9 cellular contexts compared by ENCODE assay signal in genomic region chr9:38017149-38017884, GRCh38. TPM values are rescaled to one million over a fixed set of nuclear protein-coding genes. Genes with fewer than 3 reads are reported as not detected.
A peak's percentile ranks its signal among the peaks of the same experiment; 100 is the strongest.
DNase-seq lines count a peak whose midpoint lies in the region; ATAC-seq, FAIRE-seq and TF ChIP-seq lines count a peak whose summit lies in the region.
"Had no signal": no experiment of that assay in that cellular context is flagged by ENCODE, and none has a peak within 500 bp of the region (broad histone marks: within the 10 kb centered on the region; RNA-seq: fewer than 3 reads in every experiment).

No MANE protein-coding gene starts in this region.

- H3K4me2 ChIP-seq in A549: peak overlapping the region; percentile 90

- no peaks in the 10 kb centered on the region for H3K36me3 Mint-ChIP-seq in CD4-positive, alpha-beta T cell (ENCODE audit: low read depth)

- TF ChIP-seq CTCF in A549 (IDR thresholded peaks at IDR 0.05): peak; percentile 60
- TF ChIP-seq CTCF in CD4-positive, alpha-beta T cell (IDR thresholded peaks at IDR 0.05): no peak

- TF ChIP-seq POLR2A in A549 (IDR thresholded peaks at IDR 0.05; ENCODE audit: low read length): no peak

- no peaks in the 10 kb centered on the region for H3K27me3 Mint-ChIP-seq in CD4-positive, alpha-beta T cell

- H3K4me3 ChIP-seq in A549: 0 out of 3 replicates have a peak overlapping the region, but pooled peaks have one; percentile 7

- intact Hi-C loops in CD4-positive, alpha-beta T cell (cut with DNase I, micrococcal nuclease): no loop called here

- 26% methylated on average over 12 of the region's 13 CpGs for WGBS in A549 (ENCODE audit: missing lambda C conversion rate)

- ATAC-seq in A549: peak; percentile 55 to 58; a peak in 5 of 6 replicates
- no peak for ATAC-seq in CD4-positive, alpha-beta T cell (ENCODE audit: poor library complexity)

- no peak; a peak in 1 of 5 replicates for TF ChIP-seq EP300 in A549 (IDR thresholded peaks at IDR 0.05)

- no peak overlapping the region for H3K4me3 Mint-ChIP-seq in CD4-positive, alpha-beta T cell

- H3K4me1 ChIP-seq in A549: peaks cover 68% of the 10 kb centered on the region

- POLR2A ChIA-PET in A549 (lab: Yijun Ruan, JAX): interaction anchor here (1.1 to 2.5 kb wide), 4 partner anchors 30 to 232 kb away, joined by 3 to 19 read pairs (median 4); partner anchors contain the start of genes EXOSC3 and SHB
- POLR2A ChIA-PET in CD4-positive, alpha-beta T cell (lab: Charles Lee): no interaction called here

- no peaks in the 10 kb centered on the region for H3K9me3 Mint-ChIP-seq in CD4-positive, alpha-beta T cell

- CTCF ChIA-PET in A549 (lab: Yijun Ruan, JAX): interaction anchor here (0.8 to 6.5 kb wide), 31 partner anchors 9 to 346 kb away, joined by 3 to 73 read pairs (median 4); partner anchors contain the start of gene SHB
- CTCF ChIA-PET in CD4-positive, alpha-beta T cell (lab: Charles Lee): no interaction called here

- no peaks in the 10 kb centered on the region for H3K4me1 Mint-ChIP-seq in CD4-positive, alpha-beta T cell (ENCODE audit: low read depth)

- H3K27ac Mint-ChIP-seq in CD4-positive, alpha-beta T cell: no peak overlapping the region

- peak; percentile 63 to 73 for DNase-seq in A549 (ENCODE audit: low read depth in 1 of 2, low spot score in 1 of 2)
- DNase-seq in RPMI7951 (ENCODE audit: low read depth): peak; percentile 87
- peak; percentile 50 for DNase-seq in fibroblast of gingiva (ENCODE audit: low read depth)
- peak; percentile 64 for DNase-seq in mucosa of gallbladder (ENCODE audit: low spot score)
- DNase-seq in activated CD4-positive, alpha-beta T cell treated with anti-CD3 and anti-CD28 coated beads for 4 hours: no peak
- no peak for DNase-seq in CD4-positive, alpha-beta T cell
- no peak for DNase-seq in RPMI8226
- no peak for DNase-seq in NCI-H82 treated with DMSO at 0.1 percent for 48 hours (lab: John Stamatoyannopoulos, UW; ENCODE audit: unreplicated experiment)
- DNase-seq: BE2C had no signal

- TF ChIP-seq RAD21 in A549 (conservative IDR thresholded peaks at IDR 0.05 in 1 of 2, IDR thresholded peaks at IDR 0.05 in 1 of 2): peak; percentile 81 to 84

- peak overlapping the region; percentile 96 to 97 for H3K27ac ChIP-seq in A549
- H3K27ac ChIP-seq in CD4-positive, alpha-beta T cell (ENCODE audit: low read depth, low read length): no peak overlapping the region

- H3K27me3 ChIP-seq in CD4-positive, alpha-beta T cell (ENCODE audit: control insufficient read depth, insufficient read depth, low read length): no peaks in the 10 kb centered on the region
- H3K27me3 ChIP-seq: BE2C had no signal

- FAIRE-seq in A549 (lab: Jason Lieb, UNC): no peak

- no peaks in the 10 kb centered on the region for H3K9me3 ChIP-seq in A549
- no peaks in the 10 kb centered on the region for H3K9me3 ChIP-seq in CD4-positive, alpha-beta T cell (ENCODE audit: control insufficient read depth, low read length)
- H3K9me3 ChIP-seq: BE2C had no signal

TF ChIP-seq in A549, 52 proteins besides CTCF, POLR2A, EP300 and RAD21:
- TF ChIP-seq ZSCAN20 (CRISPR knock-in tag; IDR thresholded peaks at IDR 0.05) (no peak), SMC3 (IDR thresholded peaks at IDR 0.05) (peak; percentile 86)

RNA-seq across cellular contexts. Expression of gene SHB, which starts 51.7 kb away (rescaled TPM):
- polyA plus RNA-seq in A549 (2011; rRNA removed) (15.4 and 16.4 TPM in 2 replicates), A549 (2017; fragmentation: RNase III; extraction: RNeasy Plus Mini Kit Qiagen cat#74134 plus additional on column Dnase treatment) (21.6 to 22.4 TPM (median 22.0 TPM) in 3 replicates)
- 20.9 and 25.8 TPM in 2 replicates for polyA plus RNA-seq in A549 (2012; cell fraction: cytosol; rRNA removed)
- 18.9 and 20.7 TPM in 2 replicates for polyA plus RNA-seq in A549 (2012; cell fraction: nucleus; rRNA removed)
- polyA minus RNA-seq in A549 (2011; rRNA and poly(A)+ RNA removed): 23.8 and 23.9 TPM in 2 replicates
- total RNA-seq in RPMI7951 (2014; rRNA removed; shearing (Covaris generic)): 10.0 and 10.7 TPM in 2 replicates
- total RNA-seq in mucosa of gallbladder: 54.5 TPM
- total RNA-seq in CD4-positive, alpha-beta T cell: 1 to 10 TPM; 1.1 to 1.2 TPM

Comparison
In these comparisons a context has a peak if more than half of its experiments do, and no peak if none do; other contexts are left out.
1. DNase-seq: peak in A549 (2 of 2), RPMI7951 (single experiment), fibroblast of gingiva (single experiment) and mucosa of gallbladder (single experiment); none in activated CD4-positive, alpha-beta T cell treated with anti-CD3 and anti-CD28 coated beads for 4 hours (0 of 2), CD4-positive, alpha-beta T cell (0 of 10), RPMI8226 (single experiment) and NCI-H82 treated with DMSO at 0.1 percent for 48 hours (single experiment).